ENCODE assay signal across 25 cellular contexts in the genomic region with DNA sequence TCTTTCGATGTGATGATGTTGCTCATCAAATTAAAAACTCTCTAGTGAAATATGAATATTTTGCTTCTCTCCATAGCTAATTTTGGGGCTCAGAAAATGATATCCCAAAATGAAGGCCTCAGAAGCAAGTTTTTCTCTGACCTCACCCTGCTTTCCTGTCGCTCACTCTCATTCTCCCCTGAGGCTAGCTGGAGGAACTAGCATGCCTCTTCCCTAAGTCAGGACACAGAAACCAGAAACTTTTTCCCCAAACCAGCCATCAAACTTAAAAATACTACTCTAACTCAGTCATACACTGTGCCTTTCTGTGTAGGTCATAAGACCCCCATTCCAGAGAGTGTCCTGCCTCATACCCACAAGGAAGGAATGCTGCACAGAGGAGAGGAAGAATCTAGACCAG.
"Had no signal": no experiment of that assay in that cellular context is flagged by ENCODE, and none has a peak within 500 bp of the region (broad histone marks: within the 10 kb centered on the region; RNA-seq: fewer than 3 reads in every experiment).

No MANE protein-coding gene starts in this region.

- H3K36me3 Mint-ChIP-seq: stimulated activated naive B cell treated with anti-CD40 and anti-IgM and Interleukin-4, amounts not matched to agents 10 μg/mL and 1 μg/mL and 100 μg/mL, for 72 hours had no signal

- H3K36me3 ChIP-seq: ascending aorta, cardiac muscle cell, left lung, sigmoid colon, spleen had no signal

- H3K27ac Mint-ChIP-seq: activated B cell treated with CpG ODN at 0.5 μM for 24 hours; activated CD8-positive, alpha-beta T cell treated with anti-CD3 and anti-CD28 coated beads for 36 hours; activated naive CD4-positive, alpha-beta T cell treated with anti-CD3 and anti-CD28 coated beads for 36 hours; activated T-cell treated with anti-CD3 and anti-CD28 coated beads, Interleukin-2, amount 50 U/mL, for 24 hours; nephron; stimulated activated naive B cell treated with anti-CD40 and anti-IgM and Interleukin-4, amounts not matched to agents 10 μg/mL and 1 μg/mL and 100 μg/mL, for 72 hours; T-helper 2 cell treated with Interferon-gamma antibody and Interleukin-4, amounts not matched to agents 5 μg/mL and 100 μg/mL, for 36 hours had no signal

- DNase-seq: activated B cell treated with CpG ODN at 0.5 μM for 24 hours; activated CD4-positive, alpha-beta T cell treated with anti-CD3 and anti-CD28 coated beads for 48 hours; activated CD8-positive, alpha-beta T cell treated with anti-CD3 and anti-CD28 coated beads for 36 hours; activated naive CD4-positive, alpha-beta T cell treated with anti-CD3 and anti-CD28 coated beads for 36 hours; activated T-cell treated with anti-CD3 and anti-CD28 coated beads, Interleukin-2, amount 50 U/mL, for 24 hours; dermis blood vessel endothelial cell; effector memory CD4-positive, alpha-beta T cell; foreskin fibroblast; glutamatergic neuron; hippocampal formation; kidney; left lung; midbrain; nucleus accumbens; posterior cingulate gyrus; sigmoid colon; spleen; stimulated activated CD4-positive, alpha-beta T cell treated with anti-CD3 and anti-CD28 coated beads, Interleukin-4, amount 100 ng/mL, for 4 hours; stimulated activated naive B cell treated with anti-CD40 and anti-IgM and Interleukin-4, amounts not matched to agents 10 μg/mL and 1 μg/mL and 100 μg/mL, for 72 hours had no signal

- H3K9me3 ChIP-seq: ascending aorta, left lung, sigmoid colon had no signal

- H3K4me3 ChIP-seq: ascending aorta, cardiac muscle cell, left lung, sigmoid colon, spleen had no signal

- H3K4me3 Mint-ChIP-seq: activated B cell treated with CpG ODN at 0.5 μM for 24 hours; activated CD8-positive, alpha-beta T cell treated with anti-CD3 and anti-CD28 coated beads for 36 hours; activated naive CD4-positive, alpha-beta T cell treated with anti-CD3 and anti-CD28 coated beads for 36 hours; activated T-cell treated with anti-CD3 and anti-CD28 coated beads, Interleukin-2, amount 50 U/mL, for 24 hours; nephron; stimulated activated naive B cell treated with anti-CD40 and anti-IgM and Interleukin-4, amounts not matched to agents 10 μg/mL and 1 μg/mL and 100 μg/mL, for 72 hours; T-helper 2 cell treated with Interferon-gamma antibody and Interleukin-4, amounts not matched to agents 5 μg/mL and 100 μg/mL, for 36 hours had no signal

- H3K27ac ChIP-seq: ascending aorta, cardiac muscle cell, epithelial cell of prostate, left lung, sigmoid colon, spleen had no signal

- FAIRE-seq: TTC549 had no signal

- H3K4me1 ChIP-seq: ascending aorta, left lung, sigmoid colon, spleen had no signal

- H3K4me1 Mint-ChIP-seq: activated B cell treated with CpG ODN at 0.5 μM for 24 hours; nephron; stimulated activated naive B cell treated with anti-CD40 and anti-IgM and Interleukin-4, amounts not matched to agents 10 μg/mL and 1 μg/mL and 100 μg/mL, for 72 hours had no signal

- H3K27me3 Mint-ChIP-seq: activated B cell treated with CpG ODN at 0.5 μM for 24 hours; activated CD8-positive, alpha-beta T cell treated with anti-CD3 and anti-CD28 coated beads for 36 hours; activated T-cell treated with anti-CD3 and anti-CD28 coated beads, Interleukin-2, amount 50 U/mL, for 24 hours; stimulated activated naive B cell treated with anti-CD40 and anti-IgM and Interleukin-4, amounts not matched to agents 10 μg/mL and 1 μg/mL and 100 μg/mL, for 72 hours had no signal

- H3K27me3 ChIP-seq: ascending aorta, cardiac muscle cell, left lung, sigmoid colon, spleen had no signal
